In genomic region chr9:122116040-122116439, GRCh38 we compare ENCODE assay signal across 19 cellular contexts. TPM values are rescaled to one million over a fixed set of nuclear protein-coding genes. Genes with fewer than 3 reads are reported as not detected.
DNase-seq lines count a peak whose midpoint lies in the region; ATAC-seq, FAIRE-seq and TF ChIP-seq lines count a peak whose summit lies in the region.
"Had no signal": no experiment of that assay in that cellular context is flagged by ENCODE, and none has a peak within 500 bp of the region (broad histone marks: within the 10 kb centered on the region; RNA-seq: fewer than 3 reads in every experiment).

No MANE protein-coding gene starts in this region.

- H3K36me3 ChIP-seq in kidney (ENCODE audit: control insufficient read depth in 1 of 2, insufficient read depth in 2 of 2, low read length in 2 of 2) = no peaks in the 10 kb centered on the region
- H3K36me3 ChIP-seq: BE2C had no signal

- no peaks in the 10 kb centered on the region for H3K4me1 ChIP-seq in kidney (ENCODE audit: control insufficient read depth in 1 of 2, insufficient read depth in 1 of 2, low read depth in 1 of 2, low read length in 2 of 2)
- H3K4me1 ChIP-seq: BE2C had no signal

- no peak for ATAC-seq in GM18517 (IDR thresholded peaks at IDR 0.05; ENCODE audit: unreplicated experiment)
- ATAC-seq: Panc1 had no signal

- intact Hi-C loops in kidney (cut with DNase I) = no loop called here

- no peak for TF ChIP-seq CTCF in kidney (IDR thresholded peaks at IDR 0.05; ENCODE audit: borderline replicate concordance, extremely low read depth, insufficient read depth)

- no peaks in the 10 kb centered on the region for H3K9me3 ChIP-seq in kidney (ENCODE audit: control insufficient read depth in 1 of 2, low read length in 2 of 2)
- H3K9me3 ChIP-seq: BE2C had no signal

- FAIRE-seq in kidney (lab: Jason Lieb, UNC) = no peak
- FAIRE-seq: GM12892 had no signal

- H3K27ac ChIP-seq in kidney (ENCODE audit: low read depth in 2 of 2, low read length in 2 of 2) = no peak overlapping the region
- H3K27ac ChIP-seq: SK-N-MC had no signal

- no peak overlapping the region for H3K4me3 ChIP-seq in kidney (ENCODE audit: low read length in 2 of 2)
- H3K4me3 ChIP-seq: SK-N-MC had no signal

- peak; percentile 9 for DNase-seq in DMS79 treated with DMSO at 0.1 percent for 48 hours (lab: John Stamatoyannopoulos, UW)
- DNase-seq in DMS79 (lab: John Stamatoyannopoulos, UW) = no peak
- DNase-seq in astrocyte of the hippocampus (ENCODE audit: low read depth, low spot score) = peak; percentile 38
- DNase-seq in kidney = peak; percentile 2
- no peak for DNase-seq in activated CD4-positive, CD25-positive, alpha-beta regulatory T cell (lab: John Stamatoyannopoulos, UW)
- no peak for DNase-seq in C1 segment of cervical spinal cord (lab: John Stamatoyannopoulos, UW)
- DNase-seq in EL = no peak
- DNase-seq: 8988T; BE2C; CD4-positive, alpha-beta memory T cell; NCI-H2029 treated with DMSO at 0.1 percent for 48 hours; Right ventricle myocardium superior had no signal

- no peak overlapping the region for H3K9ac ChIP-seq in kidney (ENCODE audit: low read length in 2 of 2)

RNA-seq across cellular contexts. Expression of gene TTLL11, which starts 22.9 kb away (rescaled TPM):
- total RNA-seq in kidney = 10.0 TPM
- 2.3 TPM for polyA plus RNA-seq in kidney (ENCODE audit: insufficient read depth, low read depth, low replicate concordance)

RNA-seq across cellular contexts. Expression of gene NDUFA8, which starts 43.5 kb away (rescaled TPM):
- total RNA-seq in kidney = 42.5 TPM
- polyA plus RNA-seq in kidney (ENCODE audit: insufficient read depth, low read depth, low replicate concordance) = 264 TPM

RNA-seq across cellular contexts. Expression of gene MORN5, which starts 43.7 kb away (rescaled TPM):
- total RNA-seq in kidney = 1.6 TPM
- polyA plus RNA-seq in kidney (ENCODE audit: insufficient read depth, low read depth, low replicate concordance) = 5.6 TPM
- total RNA-seq: CD4-positive, alpha-beta memory T cell; H4; HT1080; NCI-H460; Right ventricle myocardium superior had no signal
- polyA plus RNA-seq: CD4-positive, alpha-beta memory T cell had no signal

Comparison
In these comparisons a context has a peak if more than half of its experiments do, and no peak if none do; other contexts are left out.
1. DNase-seq: peak in DMS79 treated with DMSO at 0.1 percent for 48 hours (single experiment), astrocyte of the hippocampus (single experiment) and kidney (single experiment); none in DMS79 (single experiment), activated CD4-positive, CD25-positive, alpha-beta regulatory T cell (0 of 4), C1 segment of cervical spinal cord (0 of 14) and EL (single experiment).